ENCODE assay signal across 8 cellular contexts in genomic region chr11:108008656-108009496, GRCh38. TPM values are rescaled to one million over a fixed set of nuclear protein-coding genes. Genes with fewer than 3 reads are reported as not detected.
DNase-seq lines count a peak whose midpoint lies in the region; ATAC-seq and TF ChIP-seq lines count a peak whose summit lies in the region.

Gene CUL5, plus strand, starts transcription at chr11:108008898. Its CDS starts 451 bp downstream, at chr11:108009349.

- ATAC-seq in GM19043 (IDR thresholded peaks at IDR 0.05; ENCODE audit: low read depth, unreplicated experiment) (peak; percentile 82), HG03378 (IDR thresholded peaks at IDR 0.05; ENCODE audit: unreplicated experiment) (peak; percentile 73)

- DNase-seq in BE2C (peak; percentile 94), NCI-H446 treated with DMSO at 0.1 percent for 48 hours (lab: John Stamatoyannopoulos, UW) (peak; percentile 77), choroid plexus epithelial cell (ENCODE audit: low read depth) (peak; percentile 93), kidney tubule cell (ENCODE audit: low spot score) (peak; percentile 90)
- peak; percentile 84 to 86 for DNase-seq in activated CD4-positive, alpha-beta T cell treated with anti-CD3 and anti-CD28 coated beads for 24 hours (ENCODE audit: low read depth in 2 of 2)
- peak; percentile 76 to 88 (median 82) for DNase-seq in stimulated activated CD4-positive, alpha-beta T cell treated with anti-CD3 and anti-CD28 coated beads, Interleukin-1b, Interleukin-23, amount 100 ng/mL, for 24 hours (ENCODE audit: low read depth in 4 of 4, low spot score in 1 of 4)

- H3K4me3 ChIP-seq in BE2C (ENCODE audit: low read depth, low read length) (peak within 1 kb of the TSS; percentile 96), choroid plexus epithelial cell (ENCODE audit: low read depth, low read length) (peak within 1 kb of the TSS; percentile 86)

- H3K36me3 ChIP-seq in BE2C, result peaks cover 3% of the 10 kb centered on the region; the same call in 1 of the 2 replicates

- no peaks in the 10 kb centered on the region for H3K9me3 ChIP-seq in BE2C

- H3K4me1 ChIP-seq in BE2C, result no peaks in the 10 kb centered on the region; the same call in 1 of the 2 replicates

- peak; percentile 85 for TF ChIP-seq CTCF in BE2C (IDR thresholded peaks at IDR 0.05; ENCODE audit: low read depth, low read length)
- peak; percentile 79 for TF ChIP-seq CTCF in choroid plexus epithelial cell (conservative IDR thresholded peaks at IDR 0.05; ENCODE audit: low read depth, low read length)

- no peaks in the 10 kb centered on the region for H3K27me3 ChIP-seq in BE2C

RNA-seq across cellular contexts. Expression of gene CUL5, which starts in this region (rescaled TPM):
- 34.5 TPM for polyA plus RNA-seq in BE2C (2012; ENCODE audit: insufficient read depth, insufficient read length, low read depth)

Comparison
In these comparisons a context has a peak if more than half of its experiments do, and no peak if none do; other contexts are left out.
1. Peak in every context shown above with its lines: DNase-seq, ATAC-seq and H3K4me3 ChIP-seq.